ENCODE assay signal across 8 cellular contexts in the genomic region with DNA sequence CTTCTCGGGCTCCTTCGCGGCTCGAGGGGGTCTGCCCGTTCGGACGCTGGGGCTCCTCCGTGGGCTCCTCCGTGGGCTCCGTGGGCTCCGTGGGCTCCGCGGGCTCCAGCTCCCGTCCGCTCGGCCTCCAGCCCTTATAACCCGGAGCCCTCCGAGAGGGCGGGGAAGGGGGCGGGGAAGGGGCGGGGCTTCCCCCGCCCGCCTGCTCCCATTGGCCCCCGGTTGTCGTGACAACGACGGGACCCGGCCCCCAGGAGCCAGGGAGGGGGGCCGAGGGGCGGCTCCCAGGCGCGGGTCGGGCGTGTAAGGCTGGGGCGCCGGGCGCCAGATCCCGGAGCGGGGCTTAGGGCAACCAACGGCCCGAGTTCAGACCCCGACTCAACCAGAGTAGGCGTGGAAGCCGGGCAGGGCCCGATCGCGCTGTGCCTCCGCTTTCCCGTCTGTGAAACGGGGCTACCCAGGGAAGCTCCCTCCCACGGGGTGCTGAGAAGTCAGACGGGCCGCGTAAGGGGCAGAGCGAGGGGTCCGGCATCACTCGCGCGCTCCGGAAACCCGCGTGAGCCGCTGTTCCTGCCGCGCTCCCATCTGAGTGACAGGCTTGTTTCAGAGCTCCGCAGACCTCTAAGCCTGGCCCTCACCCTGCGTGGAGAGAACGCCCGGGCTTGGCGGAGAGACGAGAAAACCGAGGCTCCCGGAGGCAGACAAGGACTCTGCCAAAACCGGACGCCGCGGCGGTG. TPM values are rescaled to one million over a fixed set of nuclear protein-coding genes. Genes with fewer than 3 reads are reported as not detected.
DNase-seq lines count a peak whose midpoint lies in the region; ATAC-seq and TF ChIP-seq lines count a peak whose summit lies in the region.

A gene (minus strand): TSS at position 111 of the 737 bp plus-strand sequence. CDS start 119 bp downstream, outside the sequence.

- H3K27ac ChIP-seq in lung (ENCODE audit: low read depth in 1 of 2, low read length in 1 of 2): peak within 1 kb of the TSS; percentile 23 to 49

- peaks cover 0 to 11% of the 10 kb centered on the region in 2 donors for H3K4me1 ChIP-seq in lung (ENCODE audit: control insufficient read depth in 2 of 2, insufficient read depth in 2 of 2, low read length in 2 of 2)

- TF ChIP-seq CTCF in GM06990 (IDR thresholded peaks at IDR 0.05; ENCODE audit: insufficient read depth, low read length, poor library complexity, severe bottlenecking) (no peak), lung (IDR thresholded peaks at IDR 0.05; ENCODE audit: control extremely low read depth, extremely low read depth) (no peak)

- no peaks in the 10 kb centered on the region for H3K36me3 ChIP-seq in GM06990 (ENCODE audit: control insufficient read depth, insufficient read depth, low read length)
- H3K36me3 ChIP-seq in lung (ENCODE audit: control insufficient read depth in 2 of 2, insufficient read depth in 2 of 2, low read length in 2 of 2): no peaks in the 10 kb centered on the region

- peaks cover 2% of the 10 kb centered on the region for H3K27me3 ChIP-seq in GM06990 (replicated peaks; ENCODE audit: control insufficient read depth, insufficient read depth, low read length)
- H3K27me3 ChIP-seq in lung (ENCODE audit: control insufficient read depth, insufficient read depth): no peaks in the 10 kb centered on the region

- DNase-seq in GM06990 (ENCODE audit: extremely low read depth, insufficient read length) (peak; percentile 67), NCI-H226 (peak; percentile 78), lung (ENCODE audit: low spot score) (peak; percentile 66)
- DNase-seq in activated CD8-positive, alpha-beta memory T cell treated with anti-CD3 and anti-CD28 coated beads for 4 hours (ENCODE audit: low read depth in 2 of 2): peak; percentile 55 to 56
- DNase-seq in effector CD8-positive, alpha-beta T cell (lab: John Stamatoyannopoulos, UW): peak; percentile 72
- DNase-seq in stimulated activated CD4-positive, alpha-beta T cell treated with anti-CD3 and anti-CD28 coated beads, TNF-alpha, amount 100 ng/mL, for 1 hour (ENCODE audit: low read depth in 3 of 3, low spot score in 1 of 3): peak; percentile 44 to 56 (median 56)

- no peaks in the 10 kb centered on the region for H3K9me3 ChIP-seq in lung (ENCODE audit: control insufficient read depth in 2 of 2, insufficient read depth in 1 of 2, low read length in 1 of 2)

- ATAC-seq in HG02642 (IDR thresholded peaks at IDR 0.05; ENCODE audit: poor library complexity, unreplicated experiment) (peak; percentile 73), lung (ENCODE audit: insufficient read depth, low FRiP score) (peak; percentile 92), HG03108 (IDR thresholded peaks at IDR 0.05; ENCODE audit: unreplicated experiment) (no peak)

- peak within 1 kb of the TSS; percentile 64 for H3K4me3 ChIP-seq in GM06990 (replicated peaks; ENCODE audit: low read depth, low read length)
- peak within 1 kb of the TSS; percentile 65 for H3K4me3 ChIP-seq in lung

- WGBS in lung, 2 donors: 1% methylated on average over 67 to 78 of the region's 78 CpGs

RNA-seq across cellular contexts. Expression of the gene that starts here (rescaled TPM):
- 10 to 100 TPM; 19.7 to 26.6 TPM for total RNA-seq in lung
- 10 to 100 TPM; 11.1 to 14.9 TPM for polyA plus RNA-seq in lung
